ENCODE assay signal across 32 cellular contexts in the genomic region with DNA sequence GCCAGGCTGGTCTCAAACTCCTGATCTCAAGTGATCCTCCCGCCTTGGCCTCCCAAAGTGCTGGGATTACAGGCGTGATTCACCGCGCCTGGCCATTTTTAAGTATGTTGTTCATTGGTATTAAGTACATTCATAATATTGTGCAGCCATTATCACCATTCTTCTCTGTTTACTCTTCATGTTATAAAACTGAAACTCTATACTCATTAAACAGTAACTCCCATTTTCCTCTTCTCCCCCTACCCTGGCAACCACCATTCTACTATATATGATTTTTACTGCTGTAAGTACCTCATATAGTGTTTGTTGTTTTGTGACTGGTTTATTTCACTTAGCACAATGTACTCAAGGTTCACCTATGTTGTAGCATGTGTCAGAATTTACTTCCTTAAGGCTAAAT. TPM values are rescaled to one million over a fixed set of nuclear protein-coding genes. Genes with fewer than 3 reads are reported as not detected.
"Had no signal": no experiment of that assay in that cellular context is flagged by ENCODE, and none has a peak within 500 bp of the region (broad histone marks: within the 10 kb centered on the region; RNA-seq: fewer than 3 reads in every experiment).

No MANE protein-coding gene starts in this region.

- H3K27me3 Mint-ChIP-seq: activated CD4-positive, alpha-beta memory T cell treated with anti-CD3 and anti-CD28 coated beads for 36 hours; activated CD4-positive, alpha-beta T cell treated with anti-CD3 and anti-CD28 coated beads, Interleukin-2, amount 10 ng/mL, durations not matched to agents 24 days and 14 days; activated naive CD8-positive, alpha-beta T cell treated with anti-CD3 and anti-CD28 coated beads, Interleukin-2, amount 50 U/mL, for 24 hours; activated T-cell treated with anti-CD3 and anti-CD28 coated beads, Interleukin-2, amount 50 U/mL, for 24 hours; dendritic cell treated with granulocyte-macrophage colony-stimulating factor and Interleukin-4, amounts not matched to agents 40 ng/mL and 50 ng/mL, for 4 days; naive thymus-derived CD8-positive, alpha-beta T cell; stimulated activated memory B cell treated with anti-CD40 and anti-IgM and Interleukin-4, amounts not matched to agents 10 μg/mL and 1 μg/mL and 100 μg/mL, for 72 hours had no signal

- H3K27me3 ChIP-seq: heart right ventricle, sigmoid colon, suprapubic skin, tibial artery, upper lobe of right lung had no signal

- DNase-seq: activated CD4-positive, alpha-beta memory T cell treated with anti-CD3 and anti-CD28 coated beads for 36 hours; activated CD4-positive, alpha-beta T cell treated with anti-CD3 and anti-CD28 coated beads, Interleukin-2, amount 10 ng/mL, durations not matched to agents 24 days and 14 days; activated CD4-positive, CD25-positive, alpha-beta regulatory T cell treated with anti-CD3 and anti-CD28 coated beads, Interleukin-2, amount 50 U/mL, for 72 hours; activated CD8-positive, alpha-beta memory T cell treated with anti-CD3 and anti-CD28 coated beads, Interleukin-2, amount 50 U/mL, for 4 hours; activated gamma-delta T cell; activated naive CD4-positive, alpha-beta T cell treated with anti-CD3 and anti-CD28 coated beads, Interleukin-2, amount 50 U/mL, for 16 hours; activated naive CD8-positive, alpha-beta T cell treated with anti-CD3 and anti-CD28 coated beads, Interleukin-2, amount 50 U/mL, for 24 hours; activated T-cell treated with anti-CD3 and anti-CD28 coated beads, Interleukin-2, amount 50 U/mL, for 24 hours; amygdala; caudate nucleus; endodermal cell; foreskin fibroblast; heart right ventricle; lower lobe of right lung; mesenchymal stem cell; naive thymus-derived CD8-positive, alpha-beta T cell; occipital lobe; psoas muscle; sigmoid colon; small intestine; stimulated activated CD4-positive, alpha-beta T cell treated with anti-CD3 and anti-CD28 coated beads, Interleukin-1b, Interleukin-23, amount 100 ng/mL, for 48 hours; stimulated activated CD4-positive, alpha-beta T cell treated with anti-CD3 and anti-CD28 coated beads, Interleukin-4, amount 100 ng/mL, for 4 hours; stimulated activated CD8-positive, alpha-beta memory T cell treated with anti-CD3 and anti-CD28 coated beads, Interleukin-4, amount 100 ng/mL, for 48 hours; T1000; tibial artery; upper lobe of right lung had no signal

- H3K9me3 Mint-ChIP-seq: activated CD4-positive, alpha-beta memory T cell treated with anti-CD3 and anti-CD28 coated beads for 36 hours; activated naive CD8-positive, alpha-beta T cell treated with anti-CD3 and anti-CD28 coated beads, Interleukin-2, amount 50 U/mL, for 24 hours; dendritic cell treated with granulocyte-macrophage colony-stimulating factor and Interleukin-4, amounts not matched to agents 40 ng/mL and 50 ng/mL, for 4 days; naive thymus-derived CD8-positive, alpha-beta T cell; neural crest cell; stimulated activated memory B cell treated with anti-CD40 and anti-IgM and Interleukin-4, amounts not matched to agents 10 μg/mL and 1 μg/mL and 100 μg/mL, for 72 hours had no signal

- H3K4me3 ChIP-seq: heart right ventricle, lower lobe of right lung, psoas muscle, sigmoid colon, suprapubic skin, tibial artery, upper lobe of right lung had no signal

- H3K9me3 ChIP-seq: lower lobe of right lung, psoas muscle, sigmoid colon, suprapubic skin, tibial artery, upper lobe of right lung had no signal

- H3K9ac ChIP-seq: parathyroid adenoma had no signal

- H3K4me1 ChIP-seq: heart right ventricle, lower lobe of right lung, parathyroid adenoma, psoas muscle, sigmoid colon, suprapubic skin, tibial artery, upper lobe of right lung had no signal

- ATAC-seq: activated naive CD8-positive, alpha-beta T cell treated with anti-CD3 and anti-CD28 coated beads, Interleukin-2, amount 50 U/mL, for 24 hours; esophagus mucosa; heart right ventricle; lower lobe of right lung; naive thymus-derived CD8-positive, alpha-beta T cell; psoas muscle; stimulated activated memory B cell treated with anti-CD40 and anti-IgM and Interleukin-4, amounts not matched to agents 10 μg/mL and 1 μg/mL and 100 μg/mL, for 72 hours; upper lobe of right lung had no signal

- H2AFZ ChIP-seq: parathyroid adenoma had no signal

- H3K4me1 Mint-ChIP-seq: endodermal cell, neural crest cell had no signal

- H3K4me3 Mint-ChIP-seq: activated CD4-positive, alpha-beta memory T cell treated with anti-CD3 and anti-CD28 coated beads for 36 hours; activated CD4-positive, alpha-beta T cell treated with anti-CD3 and anti-CD28 coated beads, Interleukin-2, amount 10 ng/mL, durations not matched to agents 24 days and 14 days; activated naive CD8-positive, alpha-beta T cell treated with anti-CD3 and anti-CD28 coated beads, Interleukin-2, amount 50 U/mL, for 24 hours; activated T-cell treated with anti-CD3 and anti-CD28 coated beads, Interleukin-2, amount 50 U/mL, for 24 hours; dendritic cell treated with granulocyte-macrophage colony-stimulating factor and Interleukin-4, amounts not matched to agents 40 ng/mL and 50 ng/mL, for 4 days; endodermal cell; naive thymus-derived CD8-positive, alpha-beta T cell; neural crest cell; stimulated activated memory B cell treated with anti-CD40 and anti-IgM and Interleukin-4, amounts not matched to agents 10 μg/mL and 1 μg/mL and 100 μg/mL, for 72 hours had no signal

- H3K27ac ChIP-seq: heart right ventricle, lower lobe of right lung, parathyroid adenoma, psoas muscle, sigmoid colon, suprapubic skin, tibial artery, upper lobe of right lung had no signal

- H3K27ac Mint-ChIP-seq: activated CD4-positive, alpha-beta memory T cell treated with anti-CD3 and anti-CD28 coated beads for 36 hours; activated naive CD8-positive, alpha-beta T cell treated with anti-CD3 and anti-CD28 coated beads, Interleukin-2, amount 50 U/mL, for 24 hours; activated T-cell treated with anti-CD3 and anti-CD28 coated beads, Interleukin-2, amount 50 U/mL, for 24 hours; dendritic cell treated with granulocyte-macrophage colony-stimulating factor and Interleukin-4, amounts not matched to agents 40 ng/mL and 50 ng/mL, for 4 days; endodermal cell; stimulated activated memory B cell treated with anti-CD40 and anti-IgM and Interleukin-4, amounts not matched to agents 10 μg/mL and 1 μg/mL and 100 μg/mL, for 72 hours had no signal

RNA-seq across cellular contexts. Expression of a gene that starts 54.2 kb away (rescaled TPM):
- total RNA-seq: esophagus mucosa had no signal
